1 cellular context compared by ENCODE assay signal in genomic region chr15:31216210-31216911, GRCh38.
A peak's percentile ranks its signal among the peaks of the same experiment; 100 is the strongest.
TF ChIP-seq lines count a peak whose summit lies in the region.

No MANE protein-coding gene starts in this region.

TF ChIP-seq in HepG2, 621 proteins besides CTCF, POLR2A, EP300 and RAD21 (continued from another document and continues in another):
- TF ChIP-seq MTF2 (CRISPR knock-in tag; IDR thresholded peaks at IDR 0.05; ENCODE audit: borderline replicate concordance) (no peak), EED (CRISPR knock-in tag; IDR thresholded peaks at IDR 0.05) (no peak), FOXA3 (CRISPR knock-in tag; IDR thresholded peaks at IDR 0.05) (peak; percentile 37; the same call in 1 of the 2 replicates), GMEB1 (CRISPR knock-in tag; IDR thresholded peaks at IDR 0.05; ENCODE audit: borderline replicate concordance) (no peak), FOXM1 (CRISPR knock-in tag; IDR thresholded peaks at IDR 0.05) (no peak), ZNF547 (CRISPR knock-in tag; IDR thresholded peaks at IDR 0.05) (no peak), TFE3 (CRISPR knock-in tag; IDR thresholded peaks at IDR 0.05) (no peak), HOXA3 (CRISPR knock-in tag; IDR thresholded peaks at IDR 0.05) (no peak; the same call in 1 of the 2 replicates), ZNF124 (CRISPR knock-in tag; IDR thresholded peaks at IDR 0.05) (no peak), NPAS2 (CRISPR knock-in tag; IDR thresholded peaks at IDR 0.05; ENCODE audit: borderline replicate concordance) (no peak), ZBTB4 (CRISPR knock-in tag; IDR thresholded peaks at IDR 0.05; ENCODE audit: borderline replicate concordance) (no peak; the same call in 1 of the 2 replicates), SMAD9 (CRISPR knock-in tag; IDR thresholded peaks at IDR 0.05) (no peak), NONO (IDR thresholded peaks at IDR 0.05) (no peak), NONO (CRISPR knock-in tag; conservative IDR thresholded peaks at IDR 0.05) (no peak), JDP2 (CRISPR knock-in tag; IDR thresholded peaks at IDR 0.05; ENCODE audit: borderline replicate concordance) (no peak), STAT5B (CRISPR knock-in tag; IDR thresholded peaks at IDR 0.05) (no peak), ZNF18 (CRISPR knock-in tag; IDR thresholded peaks at IDR 0.05; ENCODE audit: insufficient replicate concordance) (no peak), ZNF800 (CRISPR knock-in tag; IDR thresholded peaks at IDR 0.05) (no peak), FOXK2 (IDR thresholded peaks at IDR 0.05) (no peak), GPBP1L1 (CRISPR knock-in tag; IDR thresholded peaks at IDR 0.05) (no peak), ZNF12 (CRISPR knock-in tag; IDR thresholded peaks at IDR 0.05) (no peak), SNRNP70 (IDR thresholded peaks at IDR 0.05; ENCODE audit: low read depth, low read length) (no peak), ZNF709 (CRISPR knock-in tag; IDR thresholded peaks at IDR 0.05) (no peak), PHB2 (IDR thresholded peaks at IDR 0.05; ENCODE audit: partially characterized antibody) (no peak), ZNF605 (CRISPR knock-in tag; IDR thresholded peaks at IDR 0.05) (0 out of 2 replicates have a peak, but pooled peaks have one; percentile 28), CENPX (CRISPR knock-in tag; IDR thresholded peaks at IDR 0.05) (no peak), CREBL2 (CRISPR knock-in tag; IDR thresholded peaks at IDR 0.05; ENCODE audit: borderline replicate concordance) (no peak), ZNF138 (CRISPR knock-in tag; IDR thresholded peaks at IDR 0.05; ENCODE audit: low read depth) (no peak), ZNF687 (CRISPR knock-in tag; IDR thresholded peaks at IDR 0.05) (peak; percentile 62), TARDBP (CRISPR knock-in tag; IDR thresholded peaks at IDR 0.05) (peak; percentile 82), NCOR1 (IDR thresholded peaks at IDR 0.05; ENCODE audit: borderline replicate concordance, low read length) (no peak), YEATS2 (CRISPR knock-in tag; IDR thresholded peaks at IDR 0.05; ENCODE audit: borderline replicate concordance) (no peak), MBNL3 (CRISPR knock-in tag; conservative IDR thresholded peaks at IDR 0.05) (no peak), RELA (CRISPR knock-in tag; IDR thresholded peaks at IDR 0.05) (no peak), ZBTB38 (CRISPR knock-in tag; IDR thresholded peaks at IDR 0.05) (no peak), ATF7-NPFF (CRISPR knock-in tag; IDR thresholded peaks at IDR 0.05; ENCODE audit: low read depth) (no peak), ATF5 (CRISPR knock-in tag; IDR thresholded peaks at IDR 0.05; ENCODE audit: low read depth) (no peak), ATF4 (CRISPR knock-in tag; IDR thresholded peaks at IDR 0.05) (no peak), ZNF513 (CRISPR knock-in tag; conservative IDR thresholded peaks at IDR 0.05) (no peak), SP4 (CRISPR knock-in tag; IDR thresholded peaks at IDR 0.05) (no peak), ZSCAN9 (CRISPR knock-in tag; IDR thresholded peaks at IDR 0.05; ENCODE audit: borderline replicate concordance) (no peak), ZNF790 (CRISPR knock-in tag; IDR thresholded peaks at IDR 0.05; ENCODE audit: borderline replicate concordance) (no peak), ZNF414 (CRISPR knock-in tag; IDR thresholded peaks at IDR 0.05) (no peak; the same call in none of the 2 replicates), ZFP62 (CRISPR knock-in tag; IDR thresholded peaks at IDR 0.05) (no peak)
